9 cellular contexts compared by ENCODE assay signal in the genomic region with DNA sequence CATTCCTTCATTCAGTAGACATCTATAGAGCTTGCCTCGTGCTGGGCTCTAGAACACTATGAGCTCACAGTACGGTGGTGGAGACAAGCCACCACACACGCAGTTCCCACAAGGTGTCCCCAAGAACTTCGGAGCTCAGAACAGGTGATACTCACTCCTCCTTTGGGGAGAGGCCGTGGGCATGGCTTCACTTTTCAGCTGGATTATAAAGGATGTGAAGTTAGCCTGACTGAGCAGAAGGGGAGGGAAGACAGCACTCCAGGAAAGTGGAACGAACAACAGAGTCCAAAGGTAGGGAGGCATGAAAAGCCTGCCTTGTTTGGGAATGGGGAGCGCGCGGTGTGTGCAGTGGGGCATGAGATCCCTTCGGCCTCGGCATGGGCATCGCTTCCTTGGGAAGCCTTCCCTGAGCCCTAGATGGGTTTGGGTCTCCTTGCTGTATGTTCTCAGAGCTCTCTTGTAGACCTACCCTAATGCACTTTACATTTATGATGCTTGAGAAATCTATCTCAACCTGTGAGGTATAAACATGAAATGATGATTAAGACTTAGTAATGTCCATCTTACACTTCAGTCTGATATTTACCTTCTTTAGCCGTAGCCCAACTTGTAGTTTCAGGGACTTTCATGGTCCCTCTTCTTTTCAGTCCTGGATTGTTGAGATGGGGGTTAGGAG. TPM values are rescaled to one million over a fixed set of nuclear protein-coding genes. Genes with fewer than 3 reads are reported as not detected.
A peak's percentile ranks its signal among the peaks of the same experiment; 100 is the strongest.
DNase-seq lines count a peak whose midpoint lies in the region; ATAC-seq and TF ChIP-seq lines count a peak whose summit lies in the region.
"Had no signal": no experiment of that assay in that cellular context is flagged by ENCODE, and none has a peak within 500 bp of the region (broad histone marks: within the 10 kb centered on the region; RNA-seq: fewer than 3 reads in every experiment).

No MANE protein-coding gene starts in this region.

- peak overlapping the region; percentile 99 for H3K4me3 Mint-ChIP-seq in activated T-cell treated with anti-CD3 and anti-CD28 coated beads, Interleukin-2, amount 50 U/mL, for 4 hours
- H3K4me3 Mint-ChIP-seq in effector memory CD8-positive, alpha-beta T cell, result peak overlapping the region; percentile 88 to 98
- H3K4me3 Mint-ChIP-seq in naive B cell, result peak overlapping the region; percentile 95 to 100 (median 98)

- POLR2A ChIA-PET in Panc1 (lab: Charles Lee), result no interaction called here

- CTCF ChIA-PET in Panc1 (lab: Charles Lee), result interaction anchor here (0.5 to 1.6 kb wide), 2 partner anchors 191 to 284 kb away, joined by 6 read pairs; no protein-coding TSS in a partner anchor

- H3K27ac Mint-ChIP-seq in effector memory CD8-positive, alpha-beta T cell, result peak overlapping the region; percentile 95 to 98
- H3K27ac Mint-ChIP-seq in naive B cell, result peak overlapping the region; percentile 97 to 99 (median 98)

- peak; percentile 21 to 26 for ATAC-seq in activated T-cell treated with anti-CD3 and anti-CD28 coated beads, Interleukin-2, amount 50 U/mL, for 4 hours
- ATAC-seq in HG02798 (IDR thresholded peaks at IDR 0.05; ENCODE audit: poor library complexity, unreplicated experiment) (peak; percentile 8), Panc1 (peak; percentile 63), naive B cell (ENCODE audit: low read depth in 2 of 2) (peak; percentile 4 to 5)
- ATAC-seq in effector memory CD8-positive, alpha-beta T cell (replicated peaks), result peak; percentile 43

- peak overlapping the region; percentile 98 for H3K27ac ChIP-seq in Panc1 (ENCODE audit: low read length)

- H3K9me3 ChIP-seq in Panc1 (ENCODE audit: control insufficient read depth, insufficient read depth, low read depth, low read length), result no peaks in the 10 kb centered on the region

- DNase-seq in activated T-cell treated with anti-CD3 and anti-CD28 coated beads, Interleukin-2, amount 50 U/mL, for 4 hours, result no peak
- DNase-seq in activated T-cell treated with anti-CD3 and anti-CD28 coated beads, Interleukin-2, amount 50 U/mL, for 1 hour, result no peak
- DNase-seq in Panc1 (ENCODE audit: low read depth, low spot score), result no peak
- DNase-seq in effector memory CD8-positive, alpha-beta T cell, result no peak
- no peak for DNase-seq in naive B cell
- DNase-seq in NCI-H446 treated with DMSO at 0.1 percent for 48 hours (lab: John Stamatoyannopoulos, UW), result no peak
- DNase-seq in AG08395 (ENCODE audit: low spot score), result no peak

- peaks cover 11% of the 10 kb centered on the region; the same call in 1 of the 2 replicates for H3K36me3 ChIP-seq in Panc1 (ENCODE audit: control insufficient read depth, insufficient read depth, low read length)

- H3K36me3 Mint-ChIP-seq in activated T-cell treated with anti-CD3 and anti-CD28 coated beads, Interleukin-2, amount 50 U/mL, for 4 hours (ENCODE audit: insufficient read depth), result peaks cover 2% of the 10 kb centered on the region
- peaks cover 26% of the 10 kb centered on the region for H3K36me3 Mint-ChIP-seq in effector memory CD8-positive, alpha-beta T cell (ENCODE audit: insufficient read depth)
- H3K36me3 Mint-ChIP-seq in naive B cell, result peaks cover 5 to 9% of the 10 kb centered on the region in 2 donors

- TF ChIP-seq CTCF in Panc1 (IDR thresholded peaks at IDR 0.05), result no peak

- BruUV-seq in Panc1 (replicated peaks; lab: Mats Ljungman, UMichigan), result TSS peak; percentile 91

- no peaks in the 10 kb centered on the region for H3K27me3 ChIP-seq in Panc1 (ENCODE audit: control insufficient read depth, insufficient read depth, low read length)

- no peaks in the 10 kb centered on the region for H3K9me3 Mint-ChIP-seq in activated T-cell treated with anti-CD3 and anti-CD28 coated beads, Interleukin-2, amount 50 U/mL, for 4 hours
- H3K9me3 Mint-ChIP-seq in effector memory CD8-positive, alpha-beta T cell, result no peaks in the 10 kb centered on the region
- H3K9me3 Mint-ChIP-seq in naive B cell, result peaks cover 0 to 2% (median 0%) of the 10 kb centered on the region in 7 donors

- intact Hi-C loops in Panc1 (cut with micrococcal nuclease; ENCODE audit: unreplicated experiment), result no loop called here

- in situ Hi-C loops in Panc1 (cut with HindIII; ENCODE audit: low pct_unique_long_range_greater_than_20kb, low sequenced_read_pairs), result no loop called here

- peak overlapping the region; percentile 84 to 87 for H3K4me3 ChIP-seq in Panc1 (ENCODE audit: low read depth in 2 of 2, low read length in 2 of 2)

- peaks cover 11% of the 10 kb centered on the region for H3K4me1 ChIP-seq in Panc1 (ENCODE audit: control insufficient read depth, insufficient read depth, low read length)

- H3K27me3 Mint-ChIP-seq in activated T-cell treated with anti-CD3 and anti-CD28 coated beads, Interleukin-2, amount 50 U/mL, for 4 hours (ENCODE audit: low read depth), result no peaks in the 10 kb centered on the region
- H3K27me3 Mint-ChIP-seq in effector memory CD8-positive, alpha-beta T cell, result no peaks in the 10 kb centered on the region
- no peaks in the 10 kb centered on the region for H3K27me3 Mint-ChIP-seq in naive B cell

- H3K4me1 Mint-ChIP-seq in activated T-cell treated with anti-CD3 and anti-CD28 coated beads, Interleukin-2, amount 50 U/mL, for 4 hours (ENCODE audit: low read depth), result peaks cover 35% of the 10 kb centered on the region
- H3K4me1 Mint-ChIP-seq in effector memory CD8-positive, alpha-beta T cell (ENCODE audit: low read depth in 2 of 2), result peaks cover 24 to 38% of the 10 kb centered on the region in 2 donors
- H3K4me1 Mint-ChIP-seq in naive B cell, result peaks cover 31 to 39% (median 35%) of the 10 kb centered on the region in 3 donors

RNA-seq across cellular contexts. Expression of gene OGA, which starts 0.9 kb away (rescaled TPM):
- total RNA-seq in activated T-cell treated with anti-CD3 and anti-CD28 coated beads, Interleukin-2, amount 50 U/mL, for 4 hours, result 10 to 100 TPM; 52.0 to 72.2 (median 64.5) TPM
- 117 TPM for total RNA-seq in Panc1 (2021; ENCODE audit: unreplicated experiment)
- 49.3 TPM for polyA plus RNA-seq in Panc1 (2012; ENCODE audit: insufficient read length)
- polyA plus RNA-seq in naive B cell (ENCODE audit: low read depth in 6 of 6), result 10 to 100 TPM; 36.1 to 77.5 (median 61.2) TPM

RNA-seq across cellular contexts. Expression of gene KCNIP2, which starts 24.5 kb away (rescaled TPM):
- under 1 TPM; 0.23 to 0.63 (median 0.37) TPM for total RNA-seq in activated T-cell treated with anti-CD3 and anti-CD28 coated beads, Interleukin-2, amount 50 U/mL, for 4 hours
- 4.3 TPM for total RNA-seq in Panc1 (2021; ENCODE audit: unreplicated experiment)
- 2.7 TPM for polyA plus RNA-seq in Panc1 (2012; ENCODE audit: insufficient read length)
- 10 to 100 TPM; 12.9 to 56.1 (median 32.8) TPM for polyA plus RNA-seq in naive B cell (ENCODE audit: low read depth in 6 of 6)

RNA-seq across cellular contexts. Expression of gene NPM3, which starts 35.9 kb away (rescaled TPM):
- total RNA-seq in activated T-cell treated with anti-CD3 and anti-CD28 coated beads, Interleukin-2, amount 50 U/mL, for 4 hours, result 100 to 1,000 TPM; 213 to 285 (median 265) TPM
- 109 TPM for total RNA-seq in Panc1 (2021; ENCODE audit: unreplicated experiment)
- 178 TPM for polyA plus RNA-seq in Panc1 (2012; ENCODE audit: insufficient read length)
- polyA plus RNA-seq in naive B cell (ENCODE audit: low read depth in 6 of 6), result 1 to 10 TPM; 2.0 to 5.4 (median 4.2) TPM

RNA-seq across cellular contexts. Expression of gene FGF8, which starts 43.2 kb away (rescaled TPM):
- under 1 TPM in 1 of 3 donors, not detected in 2; 0.24 TPM for total RNA-seq in activated T-cell treated with anti-CD3 and anti-CD28 coated beads, Interleukin-2, amount 50 U/mL, for 4 hours
- 0.39 TPM for total RNA-seq in Panc1 (2021; ENCODE audit: unreplicated experiment)
- 0.48 TPM for polyA plus RNA-seq in Panc1 (2012; ENCODE audit: insufficient read length)
- not detected for polyA plus RNA-seq in naive B cell (ENCODE audit: low read depth in 6 of 6)
- total RNA-seq: pulmonary artery endothelial cell had no signal

Comparison
In these comparisons a context has a peak if more than half of its experiments do, and no peak if none do; other contexts are left out.
1. ATAC-seq: peak in every context shown above with its lines; median percentile 63 in Panc1; 43 in effector memory CD8-positive, alpha-beta T cell; 24 in activated T-cell treated with anti-CD3 and anti-CD28 coated beads, Interleukin-2, amount 50 U/mL, for 4 hours; 8 in HG02798; 4 in naive B cell.